Comparison of ENCODE assay signal across 11 cellular contexts in the genomic region with DNA sequence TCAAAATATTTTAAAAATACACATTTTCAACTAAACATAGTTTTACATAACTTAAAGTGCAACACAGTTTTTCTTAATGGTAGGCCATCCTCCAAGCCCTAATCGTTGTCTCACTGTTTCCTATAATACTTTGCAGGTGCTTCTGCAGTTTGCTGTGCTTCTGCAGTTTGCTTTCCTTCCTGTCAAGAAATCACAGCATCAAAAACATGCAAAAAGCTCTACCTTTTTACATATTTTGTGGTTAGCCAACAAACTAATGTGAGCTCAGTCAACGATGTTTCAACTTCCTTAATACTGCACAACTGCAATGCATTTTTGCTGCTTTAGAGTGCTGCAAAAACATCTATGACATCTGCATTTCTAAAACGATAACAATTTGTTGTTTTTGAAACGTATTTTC. TPM values are rescaled to one million over a fixed set of nuclear protein-coding genes. Genes with fewer than 3 reads are reported as not detected.
A peak's percentile ranks its signal among the peaks of the same experiment; 100 is the strongest.
DNase-seq lines count a peak whose midpoint lies in the region; ATAC-seq and TF ChIP-seq lines count a peak whose summit lies in the region.
"Had no signal": no experiment of that assay in that cellular context is flagged by ENCODE, and none has a peak within 500 bp of the region (broad histone marks: within the 10 kb centered on the region; RNA-seq: fewer than 3 reads in every experiment).

No MANE protein-coding gene starts in this region.

- ATAC-seq in GM19328 (IDR thresholded peaks at IDR 0.05; ENCODE audit: unreplicated experiment), result peak; percentile 89
- peak; percentile 79 for ATAC-seq in HG02970 (IDR thresholded peaks at IDR 0.05; ENCODE audit: low FRiP score, unreplicated experiment)
- ATAC-seq: left ventricle myocardium superior had no signal

- no peak for TF ChIP-seq POLR2A in uterus (IDR thresholded peaks at IDR 0.05)

- H3K9me3 ChIP-seq in SU-DHL-6 (ENCODE audit: insufficient read depth, low read length) (no peaks in the 10 kb centered on the region), uterus (no peaks in the 10 kb centered on the region)

- peak overlapping the region; percentile 96 for H3K27ac ChIP-seq in SU-DHL-6 (ENCODE audit: low read depth, low read length)
- H3K27ac ChIP-seq in uterus, result no peak overlapping the region

- H2AFZ ChIP-seq in SU-DHL-6 (ENCODE audit: low read depth, low read length, severe bottlenecking), result no peak overlapping the region

- peaks cover 90% of the 10 kb centered on the region for H3K79me2 ChIP-seq in SU-DHL-6 (ENCODE audit: insufficient read depth, low read length)

- H3K9me2 ChIP-seq in SU-DHL-6 (replicated peaks; ENCODE audit: insufficient read depth, low read length), result no peaks in the 10 kb centered on the region

- peak overlapping the region; percentile 96 for H3K4me2 ChIP-seq in SU-DHL-6 (ENCODE audit: low read depth, low read length, poor library complexity, severe bottlenecking)

- H3K27me3 ChIP-seq in SU-DHL-6 (ENCODE audit: low read length) (no peaks in the 10 kb centered on the region), uterus (no peaks in the 10 kb centered on the region)

- H3K9ac ChIP-seq in SU-DHL-6 (ENCODE audit: low read length), result peak overlapping the region; percentile 45

- DNase-seq in GM12864 (ENCODE audit: low read depth), result peak; percentile 55
- no peak for DNase-seq in NCI-H2081 (lab: John Stamatoyannopoulos, UW)
- DNase-seq in NCI-H748 (lab: John Stamatoyannopoulos, UW; ENCODE audit: unreplicated experiment), result no peak
- DNase-seq in LoVo (ENCODE audit: low spot score), result no peak
- no peak for DNase-seq in uterus
- DNase-seq: activated T-cell treated with anti-CD3 and anti-CD28 coated beads, Interleukin-2, amount 50 U/mL, for 48 hours; DMS79; left ventricle myocardium superior had no signal

- no peak overlapping the region for H3K4me3 ChIP-seq in GM12864 (ENCODE audit: low read depth, low read length)
- peak overlapping the region; percentile 38 for H3K4me3 ChIP-seq in SU-DHL-6 (ENCODE audit: insufficient read depth, low read length, poor library complexity, severe bottlenecking)
- H3K4me3 ChIP-seq in uterus, result no peak overlapping the region

- intact Hi-C loops in uterus (cut with DNase I; ENCODE audit: low total_unique reads), result no loop called here

- H3K36me3 ChIP-seq in SU-DHL-6 (ENCODE audit: low read length), result peaks cover 3% of the 10 kb centered on the region; the same call in 1 of the 2 replicates
- no peaks in the 10 kb centered on the region for H3K36me3 ChIP-seq in uterus

- no peaks in the 10 kb centered on the region for H3K4me1 ChIP-seq in uterus

- no peak for TF ChIP-seq CTCF in GM12864 (IDR thresholded peaks at IDR 0.05; ENCODE audit: low read depth, low read length, missing control alignments)
- no peak for TF ChIP-seq CTCF in SU-DHL-6 (IDR thresholded peaks at IDR 0.05; ENCODE audit: insufficient read depth, low read length, poor library complexity, severe bottlenecking)
- no peak for TF ChIP-seq CTCF in uterus (IDR thresholded peaks at IDR 0.05)

- no peaks in the 10 kb centered on the region for H4K20me1 ChIP-seq in SU-DHL-6 (ENCODE audit: low read depth, low read length)

- H3F3A ChIP-seq in SU-DHL-6 (ENCODE audit: insufficient read depth), result peaks cover 34% of the 10 kb centered on the region

RNA-seq across cellular contexts. Expression of a gene that starts 25.2 kb away (rescaled TPM):
- 10 to 100 TPM in 1 of 4 donors, 1 to 10 TPM in 2, under 1 TPM in 1; 0.51 to 10.4 (median 3.7) TPM for total RNA-seq in uterus
